Comparison of ENCODE assay signal across 19 cellular contexts in genomic region chr4:45072981-45073380, GRCh38.
DNase-seq lines count a peak whose midpoint lies in the region; ATAC-seq, FAIRE-seq and TF ChIP-seq lines count a peak whose summit lies in the region.
"Had no signal": no experiment of that assay in that cellular context is flagged by ENCODE, and none has a peak within 500 bp of the region (broad histone marks: within the 10 kb centered on the region; RNA-seq: fewer than 3 reads in every experiment).

No MANE protein-coding gene starts in this region.

- H3K9ac ChIP-seq in GM12878 (ENCODE audit: control insufficient read depth, insufficient read depth, low read length), result no peak overlapping the region
- H3K9ac ChIP-seq: BLaER1 treated with 17β-estradiol and CSF1 and Interleukin-3, amounts not matched to agents 10 nM and 100 nM had no signal

- intact Hi-C loops in GM12878 (cut with micrococcal nuclease; ENCODE audit: unreplicated experiment) (no loop called here), lower leg skin (cut with DNase I; ENCODE audit: low total_unique reads) (no loop called here), adrenal gland (cut with DNase I) (no loop called here)

- FAIRE-seq in GM12878 (lab: Jason Lieb, UNC), result no peak

- DNase-seq in A172 (ENCODE audit: low spot score) (peak; percentile 1), GM12878 (ENCODE audit: low read depth, low spot score) (no peak), lower leg skin (ENCODE audit: low spot score in 2 of 2) (no peak), hepatocyte (ENCODE audit: low spot score) (no peak), ACHN (no peak), adrenal gland (no peak)
- DNase-seq: Calu3; CD8-positive, alpha-beta T cell; H9; NCI-H1694 treated with DMSO at 0.1 percent for 48 hours; NCI-H510A treated with DMSO at 0.1 percent for 48 hours; NCI-H82; PC-9; SIG-M5; T-helper 1 cell had no signal

- no peak overlapping the region for H3K4me3 ChIP-seq in GM12878
- no peak overlapping the region for H3K4me3 ChIP-seq in lower leg skin (ENCODE audit: low read depth, poor library complexity, severe bottlenecking)
- H3K4me3 ChIP-seq in hepatocyte, result no peak overlapping the region
- no peak overlapping the region for H3K4me3 ChIP-seq in adrenal gland
- H3K4me3 ChIP-seq: BLaER1 treated with 17β-estradiol and CSF1 and Interleukin-3, amounts not matched to agents 10 nM and 100 nM; PC-9 had no signal

- 49% methylated on average over 3 of the region's 3 CpGs for WGBS in GM12878 (ENCODE audit: insufficient coverage, insufficient replicate concordance, low lambda C conversion rate, missing lambda C conversion rate)
- WGBS in lower leg skin, 2 donors, result 82 to 85% methylated on average over 3 of the region's 3 CpGs
- WGBS in hepatocyte (ENCODE audit: low lambda C conversion rate, missing lambda C conversion rate), result 93% methylated on average over 3 of the region's 3 CpGs
- 72 to 78% (median 75%) methylated on average over 3 of the region's 3 CpGs for WGBS in adrenal gland, 4 donors

- CTCF ChIA-PET in GM12878 (lab: Yijun Ruan, JAX), result no interaction called here

- H3K4me1 ChIP-seq in GM12878 (ENCODE audit: control insufficient read depth, insufficient read depth, low read length), result no peaks in the 10 kb centered on the region
- H3K4me1 ChIP-seq in hepatocyte (ENCODE audit: insufficient read depth), result no peaks in the 10 kb centered on the region
- no peaks in the 10 kb centered on the region for H3K4me1 ChIP-seq in adrenal gland (replicated peaks in 1 of 2)
- H3K4me1 ChIP-seq: BLaER1 treated with 17β-estradiol and CSF1 and Interleukin-3, amounts not matched to agents 10 nM and 100 nM had no signal

- no peak overlapping the region; the same call in 1 of the 2 replicates for H3K4me2 ChIP-seq in GM12878 (ENCODE audit: control insufficient read depth, insufficient read depth)
- H3K4me2 ChIP-seq in hepatocyte, result no peak overlapping the region
- H3K4me2 ChIP-seq: PC-9 had no signal

- no peaks in the 10 kb centered on the region for H3K9me2 ChIP-seq in hepatocyte (replicated peaks; ENCODE audit: insufficient read depth)

- no TSS peak for BruUV-seq in GM12878 (replicated peaks; lab: Mats Ljungman, UMichigan)

- in situ Hi-C loops in GM12878 (cut with MboI), result no loop called here
- in situ Hi-C loops in ACHN (cut with HindIII; ENCODE audit: low pct_ligation_motif_present, low pct_unique_long_range_greater_than_20kb, low sequenced_read_pairs), result no loop called here

- peak; percentile 84 for ATAC-seq in GM18870 (IDR thresholded peaks at IDR 0.05; ENCODE audit: unreplicated experiment)
- ATAC-seq in HG03432 (IDR thresholded peaks at IDR 0.05; ENCODE audit: unreplicated experiment), result peak; percentile 64
- peak; percentile 79 for ATAC-seq in GM12878
- ATAC-seq: CD8-positive, alpha-beta T cell had no signal

- RAD21 ChIA-PET in GM12878 (lab: Charles Lee; ENCODE audit: unreplicated experiment), result no interaction called here

- SMC1A ChIA-PET in GM12878 (lab: Charles Lee; ENCODE audit: uncharacterized antibody, unreplicated experiment), result no interaction called here

- H3K36me3 ChIP-seq in GM12878 (ENCODE audit: control insufficient read depth in 2 of 2, insufficient read depth in 2 of 2, low read length in 1 of 2) (no peaks in the 10 kb centered on the region), hepatocyte (replicated peaks; ENCODE audit: insufficient read depth, low read depth) (no peaks in the 10 kb centered on the region), adrenal gland (replicated peaks in 1 of 2) (no peaks in the 10 kb centered on the region)
- H3K36me3 ChIP-seq: BLaER1 treated with 17β-estradiol and CSF1 and Interleukin-3, amounts not matched to agents 10 nM and 100 nM had no signal

- no peak for TF ChIP-seq RAD21 in GM12878 (IDR thresholded peaks at IDR 0.05; ENCODE audit: insufficient read depth, low read depth, low read length)

- H3K79me2 ChIP-seq in GM12878 (ENCODE audit: control insufficient read depth, insufficient read depth, low read length) (no peaks in the 10 kb centered on the region), hepatocyte (no peaks in the 10 kb centered on the region)

- POLR2A ChIA-PET in GM12878 (lab: Charles Lee), result no interaction called here

- H3K27ac ChIP-seq in GM12878 (ENCODE audit: control insufficient read depth, insufficient read depth) (no peak overlapping the region), hepatocyte (no peak overlapping the region), adrenal gland (no peak overlapping the region)
- H3K27ac ChIP-seq: BLaER1 treated with 17β-estradiol and CSF1 and Interleukin-3, amounts not matched to agents 10 nM and 100 nM; PC-9; RWPE1 had no signal

- TF ChIP-seq CTCF in GM12878 (IDR thresholded peaks at IDR 0.05 in 2 of 3, conservative IDR thresholded peaks at IDR 0.05 in 1 of 3; ENCODE audit: control insufficient read depth in 2 of 3, extremely low read depth in 1 of 3, insufficient read depth in 1 of 3, low read depth in 3 of 3, low read length in 3 of 3) (no peak), lower leg skin (IDR thresholded peaks at IDR 0.05) (no peak), hepatocyte (IDR thresholded peaks at IDR 0.05; ENCODE audit: poor library complexity) (no peak), adrenal gland (IDR thresholded peaks at IDR 0.05) (no peak)

- H3K9me3 ChIP-seq in GM12878 (replicated peaks; ENCODE audit: control insufficient read depth, insufficient read depth, low read length), result no peaks in the 10 kb centered on the region
- H3K9me3 ChIP-seq in hepatocyte (ENCODE audit: low read depth), result no peaks in the 10 kb centered on the region
- no peaks in the 10 kb centered on the region for H3K9me3 ChIP-seq in adrenal gland (replicated peaks in 1 of 3)

- H3K27me3 ChIP-seq in GM12878 (replicated peaks in 1 of 2; ENCODE audit: control insufficient read depth in 2 of 2, insufficient read depth in 2 of 2, low read length in 1 of 2) (no peaks in the 10 kb centered on the region), hepatocyte (no peaks in the 10 kb centered on the region), adrenal gland (no peaks in the 10 kb centered on the region)
- H3K27me3 ChIP-seq: BLaER1 treated with 17β-estradiol and CSF1 and Interleukin-3, amounts not matched to agents 10 nM and 100 nM had no signal

- H2AFZ ChIP-seq in GM12878 (ENCODE audit: control insufficient read depth, low read depth, low read length) (peak overlapping the region; percentile 58), hepatocyte (no peak overlapping the region)
- H2AFZ ChIP-seq: PC-9 had no signal

- no peak for TF ChIP-seq EP300 in GM12878 (IDR thresholded peaks at IDR 0.05; ENCODE audit: borderline replicate concordance in 1 of 2, control insufficient read depth in 1 of 2, low read depth in 2 of 2, low read length in 2 of 2)

- TF ChIP-seq POLR2A in GM12878 (IDR thresholded peaks at IDR 0.05; ENCODE audit: low read depth, low read length) (no peak), lower leg skin (IDR thresholded peaks at IDR 0.05) (no peak), adrenal gland (IDR thresholded peaks at IDR 0.05) (no peak)

- H4K20me1 ChIP-seq in GM12878 (ENCODE audit: control insufficient read depth, insufficient read depth), result no peaks in the 10 kb centered on the region
- H4K20me1 ChIP-seq in hepatocyte (ENCODE audit: insufficient read depth, poor library complexity, severe bottlenecking), result no peaks in the 10 kb centered on the region
- H4K20me1 ChIP-seq: BLaER1 treated with 17β-estradiol and CSF1 and Interleukin-3, amounts not matched to agents 10 nM and 100 nM had no signal

TF ChIP-seq in GM12878, 131 proteins besides CTCF, POLR2A, EP300 and RAD21:
- peak; percentile 18; the same call in 1 of the 2 replicates for TF ChIP-seq YY1 (IDR thresholded peaks at IDR 0.05; ENCODE audit: low read depth, low read length)
- TF ChIP-seq POLR2AphosphoS5 (IDR thresholded peaks at IDR 0.05; ENCODE audit: low read length), result no peak
